ENCODE assay signal across 8 cellular contexts in genomic region chr14:90256354-90257131, GRCh38. TPM values are rescaled to one million over a fixed set of nuclear protein-coding genes. Genes with fewer than 3 reads are reported as not detected.
A peak's percentile ranks its signal among the peaks of the same experiment; 100 is the strongest.
DNase-seq lines count a peak whose midpoint lies in the region; ATAC-seq and TF ChIP-seq lines count a peak whose summit lies in the region.

PSMC1 (plus strand) TSS chr14:90256553; CDS start chr14:90256598, 45 bp downstream.

- H3K36me3 Mint-ChIP-seq in activated T-helper 17 cell treated with anti-CD3 and anti-CD28 coated beads, Interleukin-2, amount 50 U/mL, for 72 hours (ENCODE audit: low read depth) = peaks cover 54% of the 10 kb centered on the region
- peaks cover 33% of the 10 kb centered on the region for H3K36me3 Mint-ChIP-seq in natural killer cell treated with Interleukin-12 subunit alpha and Interleukin-12 subunit beta and Interleukin-15 and Interleukin-18, amount 100 ng/mL, for 72 hours

- peaks cover 19% of the 10 kb centered on the region for H3K4me1 Mint-ChIP-seq in activated T-helper 17 cell treated with anti-CD3 and anti-CD28 coated beads, Interleukin-2, amount 50 U/mL, for 72 hours
- H3K4me1 Mint-ChIP-seq in natural killer cell treated with Interleukin-12 subunit alpha and Interleukin-12 subunit beta and Interleukin-15 and Interleukin-18, amount 100 ng/mL, for 72 hours (ENCODE audit: low read depth in 2 of 2) = peaks cover 30 to 31% of the 10 kb centered on the region in 2 donors

- H3K27ac ChIP-seq in RWPE1 = peak within 1 kb of the TSS; percentile 76

- peak within 1 kb of the TSS; percentile 98 for H3K4me3 Mint-ChIP-seq in activated T-helper 17 cell treated with anti-CD3 and anti-CD28 coated beads, Interleukin-2, amount 50 U/mL, for 72 hours
- peak within 1 kb of the TSS; percentile 91 for H3K4me3 Mint-ChIP-seq in natural killer cell treated with Interleukin-12 subunit alpha and Interleukin-12 subunit beta and Interleukin-15 and Interleukin-18, amount 100 ng/mL, for 72 hours

- CTCF ChIA-PET in RWPE1 (lab: Yijun Ruan, JAX) = interaction anchor here (0.6 to 0.9 kb wide), 2 partner anchors 23 to 987 kb away, joined by 3 to 4 read pairs; no protein-coding TSS in a partner anchor

- DNase-seq in Daoy (ENCODE audit: low read depth) = peak; percentile 96
- peak; percentile 42 for DNase-seq in GOT3 (lab: John Stamatoyannopoulos, UW)
- DNase-seq in LNCaP clone FGC (ENCODE audit: low read depth) = peak; percentile 86
- DNase-seq in RWPE1 (ENCODE audit: low spot score) = peak; percentile 80
- DNase-seq in fibroblast of pulmonary artery (ENCODE audit: low read depth) = peak; percentile 97
- DNase-seq in natural killer cell treated with Interleukin-12 subunit alpha and Interleukin-12 subunit beta and Interleukin-15 and Interleukin-18, amount 100 ng/mL, for 72 hours (ENCODE audit: low spot score) = peak; percentile 92
- peak; percentile 87 for DNase-seq in stimulated activated naive CD8-positive, alpha-beta T cell treated with anti-CD3 and anti-CD28 coated beads, Interleukin-15, Interleukin-2, amounts not matched to agents 100 U/mL and 50 U/mL, for 24 hours

- H3K9me3 Mint-ChIP-seq in activated T-helper 17 cell treated with anti-CD3 and anti-CD28 coated beads, Interleukin-2, amount 50 U/mL, for 72 hours = no peaks in the 10 kb centered on the region
- no peaks in the 10 kb centered on the region for H3K9me3 Mint-ChIP-seq in natural killer cell treated with Interleukin-12 subunit alpha and Interleukin-12 subunit beta and Interleukin-15 and Interleukin-18, amount 100 ng/mL, for 72 hours

- POLR2A ChIA-PET in RWPE1 (lab: Yijun Ruan, JAX; ENCODE audit: low non-redundant PET) = interaction anchor here (0.8 kb wide), 1 partner anchor 313 kb away, joined by 4 read pairs; no protein-coding TSS in a partner anchor

- peak; percentile 99 for ATAC-seq in activated T-helper 17 cell treated with anti-CD3 and anti-CD28 coated beads, Interleukin-2, amount 50 U/mL, for 72 hours (replicated peaks)
- peak; percentile 99 for ATAC-seq in natural killer cell treated with Interleukin-12 subunit alpha and Interleukin-12 subunit beta and Interleukin-15 and Interleukin-18, amount 100 ng/mL, for 72 hours
- peak; percentile 98 for ATAC-seq in stimulated activated naive CD8-positive, alpha-beta T cell treated with anti-CD3 and anti-CD28 coated beads, Interleukin-15, Interleukin-2, amounts not matched to agents 100 U/mL and 50 U/mL, for 24 hours

- TF ChIP-seq CTCF in LNCaP clone FGC (IDR thresholded peaks at IDR 0.05; ENCODE audit: control insufficient read depth, extremely low read depth, insufficient read depth) (no peak), RWPE1 (conservative IDR thresholded peaks at IDR 0.05; ENCODE audit: low read depth) (no peak), fibroblast of pulmonary artery (IDR thresholded peaks at IDR 0.05; ENCODE audit: low read length, missing control alignments) (no peak)

- H3K27ac Mint-ChIP-seq in activated T-helper 17 cell treated with anti-CD3 and anti-CD28 coated beads, Interleukin-2, amount 50 U/mL, for 72 hours = peak within 1 kb of the TSS; percentile 99
- peak within 1 kb of the TSS; percentile 98 to 99 for H3K27ac Mint-ChIP-seq in natural killer cell treated with Interleukin-12 subunit alpha and Interleukin-12 subunit beta and Interleukin-15 and Interleukin-18, amount 100 ng/mL, for 72 hours

- peak within 1 kb of the TSS; percentile 87 for H3K4me3 ChIP-seq in LNCaP clone FGC (ENCODE audit: low read depth, low read length)
- peak within 1 kb of the TSS; percentile 96 for H3K4me3 ChIP-seq in fibroblast of pulmonary artery (replicated peaks; ENCODE audit: low read depth, low read length)

- no peaks in the 10 kb centered on the region for H3K27me3 Mint-ChIP-seq in activated T-helper 17 cell treated with anti-CD3 and anti-CD28 coated beads, Interleukin-2, amount 50 U/mL, for 72 hours
- H3K27me3 Mint-ChIP-seq in natural killer cell treated with Interleukin-12 subunit alpha and Interleukin-12 subunit beta and Interleukin-15 and Interleukin-18, amount 100 ng/mL, for 72 hours = peaks cover 17 to 28% of the 10 kb centered on the region in 2 donors

RNA-seq across cellular contexts. Expression of gene PSMC1, which starts in this region (rescaled TPM):
- 661 and 696 TPM in 2 replicates for total RNA-seq in Daoy (2014; rRNA removed; shearing (Covaris generic))
- total RNA-seq in activated T-helper 17 cell treated with anti-CD3 and anti-CD28 coated beads, Interleukin-2, amount 50 U/mL, for 72 hours = 100 to 1,000 TPM; 129 to 139 TPM
- total RNA-seq in natural killer cell treated with Interleukin-12 subunit alpha and Interleukin-12 subunit beta and Interleukin-15 and Interleukin-18, amount 100 ng/mL, for 72 hours = 100 to 1,000 TPM; 142 to 145 TPM

Comparison
In these comparisons a context has a peak if more than half of its experiments do, and no peak if none do; other contexts are left out.
1. Peak in every context shown above with its lines: DNase-seq, ATAC-seq, H3K4me3 ChIP-seq and H3K27ac ChIP-seq.
2. DNase-seq: peak in every context shown above with its lines; median percentile 97 in fibroblast of pulmonary artery; 96 in Daoy; 92 in natural killer cell treated with Interleukin-12 subunit alpha and Interleukin-12 subunit beta and Interleukin-15 and Interleukin-18, amount 100 ng/mL, for 72 hours; 87 in stimulated activated naive CD8-positive, alpha-beta T cell treated with anti-CD3 and anti-CD28 coated beads, Interleukin-15, Interleukin-2, amounts not matched to agents 100 U/mL and 50 U/mL, for 24 hours; 86 in LNCaP clone FGC; 80 in RWPE1; 42 in GOT3.